In the genomic region with DNA sequence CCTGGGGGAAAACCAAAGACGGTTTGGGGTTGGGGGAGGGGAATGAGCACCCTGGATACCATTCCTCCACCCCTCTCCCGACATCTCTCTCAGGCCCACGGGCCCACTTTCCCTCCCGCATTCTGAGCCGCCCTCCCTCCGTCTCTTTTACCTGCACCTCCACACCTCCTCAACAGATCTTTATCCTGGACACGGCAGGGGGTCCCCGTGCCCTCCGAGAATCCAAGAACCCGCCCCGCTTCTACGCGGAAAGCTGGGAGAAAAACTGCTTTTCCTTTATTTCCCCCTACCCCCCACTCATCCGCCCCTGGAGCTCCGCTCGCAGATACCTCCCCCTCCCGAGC, we compare ENCODE assay signal across 1 cellular context.
TF ChIP-seq lines count a peak whose summit lies in the region.

No MANE protein-coding gene starts in this region.

TF ChIP-seq in GM23338, 12 proteins besides CTCF, POLR2A, EP300 and RAD21:
- TF ChIP-seq, protein P1, sequence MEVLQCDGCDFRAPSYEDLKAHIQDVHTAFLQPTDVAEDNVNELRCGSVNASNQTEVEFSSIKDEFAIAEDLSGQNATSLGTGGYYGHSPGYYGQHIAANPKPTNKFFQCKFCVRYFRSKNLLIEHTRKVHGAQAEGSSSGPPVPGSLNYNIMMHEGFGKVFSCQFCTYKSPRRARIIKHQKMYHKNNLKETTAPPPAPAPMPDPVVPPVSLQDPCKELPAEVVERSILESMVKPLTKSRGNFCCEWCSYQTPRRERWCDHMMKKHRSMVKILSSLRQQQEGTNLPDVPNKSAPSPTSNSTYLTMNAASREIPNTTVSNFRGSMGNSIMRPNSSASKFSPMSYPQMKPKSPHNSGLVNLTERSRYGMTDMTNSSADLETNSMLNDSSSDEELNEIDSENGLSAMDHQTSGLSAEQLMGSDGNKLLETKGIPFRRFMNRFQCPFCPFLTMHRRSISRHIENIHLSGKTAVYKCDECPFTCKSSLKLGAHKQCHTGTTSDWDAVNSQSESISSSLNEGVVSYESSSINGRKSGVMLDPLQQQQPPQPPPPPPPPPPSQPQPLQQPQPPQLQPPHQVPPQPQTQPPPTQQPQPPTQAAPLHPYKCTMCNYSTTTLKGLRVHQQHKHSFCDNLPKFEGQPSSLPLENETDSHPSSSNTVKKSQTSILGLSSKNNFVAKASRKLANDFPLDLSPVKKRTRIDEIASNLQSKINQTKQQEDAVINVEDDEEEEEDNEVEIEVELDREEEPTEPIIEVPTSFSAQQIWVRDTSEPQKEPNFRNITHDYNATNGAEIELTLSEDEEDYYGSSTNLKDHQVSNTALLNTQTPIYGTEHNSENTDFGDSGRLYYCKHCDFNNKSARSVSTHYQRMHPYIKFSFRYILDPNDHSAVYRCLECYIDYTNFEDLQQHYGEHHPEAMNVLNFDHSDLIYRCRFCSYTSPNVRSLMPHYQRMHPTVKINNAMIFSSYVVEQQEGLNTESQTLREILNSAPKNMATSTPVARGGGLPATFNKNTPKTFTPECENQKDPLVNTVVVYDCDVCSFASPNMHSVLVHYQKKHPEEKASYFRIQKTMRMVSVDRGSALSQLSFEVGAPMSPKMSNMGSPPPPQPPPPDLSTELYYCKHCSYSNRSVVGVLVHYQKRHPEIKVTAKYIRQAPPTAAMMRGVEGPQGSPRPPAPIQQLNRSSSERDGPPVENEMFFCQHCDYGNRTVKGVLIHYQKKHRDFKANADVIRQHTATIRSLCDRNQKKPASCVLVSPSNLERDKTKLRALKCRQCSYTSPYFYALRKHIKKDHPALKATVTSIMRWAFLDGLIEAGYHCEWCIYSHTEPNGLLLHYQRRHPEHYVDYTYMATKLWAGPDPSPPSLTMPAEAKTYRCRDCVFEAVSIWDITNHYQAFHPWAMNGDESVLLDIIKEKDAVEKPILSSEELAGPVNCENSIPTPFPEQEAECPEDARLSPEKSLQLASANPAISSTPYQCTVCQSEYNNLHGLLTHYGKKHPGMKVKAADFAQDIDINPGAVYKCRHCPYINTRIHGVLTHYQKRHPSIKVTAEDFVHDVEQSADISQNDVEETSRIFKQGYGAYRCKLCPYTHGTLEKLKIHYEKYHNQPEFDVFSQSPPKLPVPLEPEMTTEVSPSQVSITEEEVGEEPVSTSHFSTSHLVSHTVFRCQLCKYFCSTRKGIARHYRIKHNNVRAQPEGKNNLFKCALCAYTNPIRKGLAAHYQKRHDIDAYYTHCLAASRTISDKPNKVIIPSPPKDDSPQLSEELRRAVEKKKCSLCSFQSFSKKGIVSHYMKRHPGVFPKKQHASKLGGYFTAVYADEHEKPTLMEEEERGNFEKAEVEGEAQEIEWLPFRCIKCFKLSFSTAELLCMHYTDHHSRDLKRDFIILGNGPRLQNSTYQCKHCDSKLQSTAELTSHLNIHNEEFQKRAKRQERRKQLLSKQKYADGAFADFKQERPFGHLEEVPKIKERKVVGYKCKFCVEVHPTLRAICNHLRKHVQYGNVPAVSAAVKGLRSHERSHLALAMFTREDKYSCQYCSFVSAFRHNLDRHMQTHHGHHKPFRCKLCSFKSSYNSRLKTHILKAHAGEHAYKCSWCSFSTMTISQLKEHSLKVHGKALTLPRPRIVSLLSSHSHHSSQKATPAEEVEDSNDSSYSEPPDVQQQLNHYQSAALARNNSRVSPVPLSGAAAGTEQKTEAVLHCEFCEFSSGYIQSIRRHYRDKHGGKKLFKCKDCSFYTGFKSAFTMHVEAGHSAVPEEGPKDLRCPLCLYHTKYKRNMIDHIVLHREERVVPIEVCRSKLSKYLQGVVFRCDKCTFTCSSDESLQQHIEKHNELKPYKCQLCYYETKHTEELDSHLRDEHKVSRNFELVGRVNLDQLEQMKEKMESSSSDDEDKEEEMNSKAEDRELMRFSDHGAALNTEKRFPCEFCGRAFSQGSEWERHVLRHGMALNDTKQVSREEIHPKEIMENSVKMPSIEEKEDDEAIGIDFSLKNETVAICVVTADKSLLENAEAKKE (CRISPR knock-in tag; IDR thresholded peaks at IDR 0.05): no peak
- TF ChIP-seq POLR2AphosphoS5 (IDR thresholded peaks at IDR 0.05; ENCODE audit: low read depth): no peak
- no peak for TF ChIP-seq NANOG (IDR thresholded peaks at IDR 0.05; ENCODE audit: borderline replicate concordance)
- TF ChIP-seq EZH2phosphoT487 (IDR thresholded peaks at IDR 0.05; ENCODE audit: unreplicated experiment): no peak
- TF ChIP-seq, protein P2, sequence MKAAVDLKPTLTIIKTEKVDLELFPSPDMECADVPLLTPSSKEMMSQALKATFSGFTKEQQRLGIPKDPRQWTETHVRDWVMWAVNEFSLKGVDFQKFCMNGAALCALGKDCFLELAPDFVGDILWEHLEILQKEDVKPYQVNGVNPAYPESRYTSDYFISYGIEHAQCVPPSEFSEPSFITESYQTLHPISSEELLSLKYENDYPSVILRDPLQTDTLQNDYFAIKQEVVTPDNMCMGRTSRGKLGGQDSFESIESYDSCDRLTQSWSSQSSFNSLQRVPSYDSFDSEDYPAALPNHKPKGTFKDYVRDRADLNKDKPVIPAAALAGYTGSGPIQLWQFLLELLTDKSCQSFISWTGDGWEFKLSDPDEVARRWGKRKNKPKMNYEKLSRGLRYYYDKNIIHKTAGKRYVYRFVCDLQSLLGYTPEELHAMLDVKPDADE (IDR thresholded peaks at IDR 0.05): no peak
- no peak for TF ChIP-seq ZNF331 (CRISPR knock-in tag; IDR thresholded peaks at IDR 0.05; ENCODE audit: low read depth)
- TF ChIP-seq STAT1 (IDR thresholded peaks at IDR 0.05; ENCODE audit: unreplicated experiment): no peak
- no peak for TF ChIP-seq JUNB (IDR thresholded peaks at IDR 0.05; ENCODE audit: unreplicated experiment)
- no peak for TF ChIP-seq EZH2 (IDR thresholded peaks at IDR 0.05; ENCODE audit: low read depth, unreplicated experiment)
- no peak for TF ChIP-seq CREB1 (CRISPR knock-in tag; IDR thresholded peaks at IDR 0.05; ENCODE audit: low read depth)
- TF ChIP-seq ZNF114 (CRISPR knock-in tag; IDR thresholded peaks at IDR 0.05): no peak
- TF ChIP-seq, protein P3, sequence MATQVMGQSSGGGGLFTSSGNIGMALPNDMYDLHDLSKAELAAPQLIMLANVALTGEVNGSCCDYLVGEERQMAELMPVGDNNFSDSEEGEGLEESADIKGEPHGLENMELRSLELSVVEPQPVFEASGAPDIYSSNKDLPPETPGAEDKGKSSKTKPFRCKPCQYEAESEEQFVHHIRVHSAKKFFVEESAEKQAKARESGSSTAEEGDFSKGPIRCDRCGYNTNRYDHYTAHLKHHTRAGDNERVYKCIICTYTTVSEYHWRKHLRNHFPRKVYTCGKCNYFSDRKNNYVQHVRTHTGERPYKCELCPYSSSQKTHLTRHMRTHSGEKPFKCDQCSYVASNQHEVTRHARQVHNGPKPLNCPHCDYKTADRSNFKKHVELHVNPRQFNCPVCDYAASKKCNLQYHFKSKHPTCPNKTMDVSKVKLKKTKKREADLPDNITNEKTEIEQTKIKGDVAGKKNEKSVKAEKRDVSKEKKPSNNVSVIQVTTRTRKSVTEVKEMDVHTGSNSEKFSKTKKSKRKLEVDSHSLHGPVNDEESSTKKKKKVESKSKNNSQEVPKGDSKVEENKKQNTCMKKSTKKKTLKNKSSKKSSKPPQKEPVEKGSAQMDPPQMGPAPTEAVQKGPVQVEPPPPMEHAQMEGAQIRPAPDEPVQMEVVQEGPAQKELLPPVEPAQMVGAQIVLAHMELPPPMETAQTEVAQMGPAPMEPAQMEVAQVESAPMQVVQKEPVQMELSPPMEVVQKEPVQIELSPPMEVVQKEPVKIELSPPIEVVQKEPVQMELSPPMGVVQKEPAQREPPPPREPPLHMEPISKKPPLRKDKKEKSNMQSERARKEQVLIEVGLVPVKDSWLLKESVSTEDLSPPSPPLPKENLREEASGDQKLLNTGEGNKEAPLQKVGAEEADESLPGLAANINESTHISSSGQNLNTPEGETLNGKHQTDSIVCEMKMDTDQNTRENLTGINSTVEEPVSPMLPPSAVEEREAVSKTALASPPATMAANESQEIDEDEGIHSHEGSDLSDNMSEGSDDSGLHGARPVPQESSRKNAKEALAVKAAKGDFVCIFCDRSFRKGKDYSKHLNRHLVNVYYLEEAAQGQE (IDR thresholded peaks at IDR 0.05; ENCODE audit: unreplicated experiment): no peak
